In genomic region chr20:23308024-23308423, GRCh38 we compare ENCODE assay signal across 26 cellular contexts.
"Had no signal": no experiment of that assay in that cellular context is flagged by ENCODE, and none has a peak within 500 bp of the region (broad histone marks: within the 10 kb centered on the region; RNA-seq: fewer than 3 reads in every experiment).

No MANE protein-coding gene starts in this region.

- H3K9me3 Mint-ChIP-seq: mesothelial cell of epicardium; natural killer cell treated with Interleukin-12 subunit alpha and Interleukin-12 subunit beta and Interleukin-15 and Interleukin-18, amount 100 ng/mL, for 72 hours; stimulated activated naive B cell treated with anti-CD40 and anti-IgM and Interleukin-4, amounts not matched to agents 10 μg/mL and 1 μg/mL and 100 μg/mL, for 72 hours had no signal

- H3K4me3 Mint-ChIP-seq: mesothelial cell of epicardium; naive B cell; natural killer cell treated with Interleukin-12 subunit alpha and Interleukin-12 subunit beta and Interleukin-15 and Interleukin-18, amount 100 ng/mL, for 72 hours; neural crest cell; stimulated activated naive B cell treated with anti-CD40 and anti-IgM and Interleukin-4, amounts not matched to agents 10 μg/mL and 1 μg/mL and 100 μg/mL, for 72 hours had no signal

- H3K27me3 ChIP-seq: hepatocyte, right atrium auricular region, right lobe of liver, stomach, testis, thyroid gland, transverse colon, upper lobe of left lung, vagina had no signal

- H3K27ac ChIP-seq: heart right ventricle, hepatocyte, left ventricle myocardium inferior, parathyroid adenoma, right atrium auricular region, right lobe of liver, skin epidermis, stomach, testis, thyroid gland, transverse colon, upper lobe of left lung, vagina had no signal

- H3K4me1 ChIP-seq: parathyroid adenoma, right lobe of liver, stomach, thyroid gland, transverse colon, upper lobe of left lung, vagina had no signal

- H3K4me3 ChIP-seq: heart right ventricle, hepatocyte, left ventricle myocardium inferior, lung, right atrium auricular region, right lobe of liver, skin epidermis, stomach, testis, thyroid gland, transverse colon, upper lobe of left lung, vagina had no signal

- H3K9me3 ChIP-seq: heart right ventricle, left ventricle myocardium inferior, right atrium auricular region, right lobe of liver, stomach, testis, thyroid gland, transverse colon, upper lobe of left lung, vagina had no signal

- H3K36me3 Mint-ChIP-seq: mesothelial cell of epicardium; naive B cell; natural killer cell treated with Interleukin-12 subunit alpha and Interleukin-12 subunit beta and Interleukin-15 and Interleukin-18, amount 100 ng/mL, for 72 hours had no signal

- H3K36me3 ChIP-seq: heart right ventricle, left ventricle myocardium inferior, right atrium auricular region, right lobe of liver, stomach, thyroid gland, transverse colon, upper lobe of left lung, vagina had no signal

- H3K4me1 Mint-ChIP-seq: mesothelial cell of epicardium; neural crest cell; stimulated activated naive B cell treated with anti-CD40 and anti-IgM and Interleukin-4, amounts not matched to agents 10 μg/mL and 1 μg/mL and 100 μg/mL, for 72 hours had no signal

- H3K27ac Mint-ChIP-seq: mesothelial cell of epicardium; naive B cell; natural killer cell treated with Interleukin-12 subunit alpha and Interleukin-12 subunit beta and Interleukin-15 and Interleukin-18, amount 100 ng/mL, for 72 hours; stimulated activated naive B cell treated with anti-CD40 and anti-IgM and Interleukin-4, amounts not matched to agents 10 μg/mL and 1 μg/mL and 100 μg/mL, for 72 hours had no signal

- DNase-seq: heart right ventricle; islet precursor cell; left ventricle myocardium inferior; mesendoderm; naive B cell; nucleus accumbens; right lobe of liver; stimulated activated CD4-positive, alpha-beta T cell treated with anti-CD3 and anti-CD28 coated beads, Interleukin-12 subunit alpha, Interleukin-12 subunit beta, amount 100 ng/mL, for 4 hours; stimulated activated CD4-positive, alpha-beta T cell treated with anti-CD3 and anti-CD28 coated beads, Interleukin-15, amount 100 ng/mL, for 24 hours; stimulated activated CD4-positive, alpha-beta T cell treated with anti-CD3 and anti-CD28 coated beads, Interleukin-2, amount 100 ng/mL, for 24 hours; stimulated activated CD4-positive, alpha-beta T cell treated with anti-CD3 and anti-CD28 coated beads, Interleukin-4, amount 100 ng/mL, for 1 hour; stimulated activated naive B cell treated with anti-CD40 and anti-IgM and Interleukin-4, amounts not matched to agents 10 μg/mL and 1 μg/mL and 100 μg/mL, for 72 hours; stomach; testis; thyroid gland; transverse colon; upper lobe of left lung had no signal

- ATAC-seq: heart right ventricle; natural killer cell treated with Interleukin-12 subunit alpha and Interleukin-12 subunit beta and Interleukin-15 and Interleukin-18, amount 100 ng/mL, for 72 hours; right lobe of liver; stimulated activated naive B cell treated with anti-CD40 and anti-IgM and Interleukin-4, amounts not matched to agents 10 μg/mL and 1 μg/mL and 100 μg/mL, for 72 hours had no signal
